Comparison of ENCODE assay signal across 16 cellular contexts in the genomic region with DNA sequence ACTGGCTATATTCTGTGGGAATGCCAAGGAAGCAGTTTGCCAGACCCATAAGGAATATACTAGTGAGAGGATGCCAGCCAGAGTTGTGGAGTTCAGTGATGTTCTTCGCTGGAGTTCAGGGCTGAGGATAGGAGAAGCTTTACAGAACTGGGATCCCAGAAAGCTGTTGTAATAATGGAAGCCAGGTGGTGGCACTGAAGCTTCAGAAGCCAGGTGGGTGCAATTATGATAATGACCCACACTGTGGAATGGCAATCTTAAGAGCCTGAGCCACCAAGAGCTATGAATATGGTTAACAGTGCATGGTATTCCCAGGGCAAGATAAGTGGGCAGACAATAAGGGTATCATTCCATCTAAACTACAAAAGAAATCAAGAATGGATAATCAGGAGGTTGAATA. TPM values are rescaled to one million over a fixed set of nuclear protein-coding genes. Genes with fewer than 3 reads are reported as not detected.
A peak's percentile ranks its signal among the peaks of the same experiment; 100 is the strongest.
DNase-seq lines count a peak whose midpoint lies in the region; ATAC-seq, FAIRE-seq and TF ChIP-seq lines count a peak whose summit lies in the region.
"Had no signal": no experiment of that assay in that cellular context is flagged by ENCODE, and none has a peak within 500 bp of the region (broad histone marks: within the 10 kb centered on the region; RNA-seq: fewer than 3 reads in every experiment).

No MANE protein-coding gene starts in this region.

- H3K4me2 ChIP-seq in Karpas-422 (ENCODE audit: low read depth, low read length, poor library complexity, severe bottlenecking) (no peak overlapping the region), keratinocyte (ENCODE audit: control insufficient read depth, extremely low read depth, insufficient read depth, low read depth, low read length) (no peak overlapping the region)
- H3K4me2 ChIP-seq: BLaER1 had no signal

- no peaks in the 10 kb centered on the region for H3K27me3 ChIP-seq in Karpas-422 (ENCODE audit: low read length)
- H3K27me3 ChIP-seq in keratinocyte (ENCODE audit: control insufficient read depth, extremely low read depth, insufficient read depth, low read length), result no peaks in the 10 kb centered on the region
- H3K27me3 ChIP-seq: BLaER1, cardiac muscle cell had no signal

- no peaks in the 10 kb centered on the region for H3K9me2 ChIP-seq in Karpas-422 (replicated peaks; ENCODE audit: insufficient read depth, low read length)

- DNase-seq in Calu3 (peak; percentile 43), Karpas-422 (peak; percentile 47), SW480 (ENCODE audit: low spot score) (peak; percentile 11), keratinocyte (ENCODE audit: low read depth, low spot score) (no peak), mesenteric fat pad (ENCODE audit: low spot score) (no peak), NCI-H2029 (lab: John Stamatoyannopoulos, UW) (no peak)
- no peak for DNase-seq in activated CD4-positive, alpha-beta T cell treated with anti-CD3 and anti-CD28 coated beads for 4 hours
- DNase-seq: activated CD4-positive, alpha-beta T cell treated with anti-CD3 and anti-CD28 coated beads, Interleukin-2, amount 50 U/mL, for 4 hours; activated effector memory CD4-positive, alpha-beta T cell treated with anti-CD3 and anti-CD28 coated beads, Interleukin-2, amount 50 U/mL, for 16 hours; NCI-H1048; OCI-M1; T-helper 1 cell had no signal

- H3K4me1 Mint-ChIP-seq in Calu3 (ENCODE audit: low read depth, unreplicated experiment), result no peaks in the 10 kb centered on the region

- no peaks in the 10 kb centered on the region for H4K20me1 ChIP-seq in Karpas-422 (ENCODE audit: insufficient read depth, low read depth, low read length)
- H4K20me1 ChIP-seq in keratinocyte (ENCODE audit: control insufficient read depth, extremely low read depth, insufficient read depth, low read length), result no peaks in the 10 kb centered on the region
- H4K20me1 ChIP-seq: BLaER1 had no signal

- H3K4me3 ChIP-seq in Karpas-422 (ENCODE audit: low read length), result no peak overlapping the region
- no peak overlapping the region for H3K4me3 ChIP-seq in keratinocyte (ENCODE audit: control insufficient read depth in 2 of 3, extremely low read depth in 1 of 3, insufficient read depth in 2 of 3, low read depth in 1 of 3, low read length in 3 of 3)
- H3K4me3 ChIP-seq: BLaER1, cardiac muscle cell had no signal

- no peak overlapping the region for H3K27ac ChIP-seq in Karpas-422 (ENCODE audit: low read length)
- no peak overlapping the region for H3K27ac ChIP-seq in keratinocyte (ENCODE audit: control insufficient read depth, insufficient read depth, low read length)
- H3K27ac ChIP-seq: BLaER1, cardiac muscle cell had no signal

- no peak overlapping the region for H3K4me3 Mint-ChIP-seq in Calu3 (ENCODE audit: low read depth, unreplicated experiment)

- FAIRE-seq in keratinocyte (lab: Jason Lieb, UNC), result no peak
- FAIRE-seq: G401.6 had no signal

- CTCF ChIA-PET in Calu3 (lab: Charles Lee), result interaction anchor here (0.6 to 1.5 kb wide), 5 partner anchors 9 to 133 kb away, joined by 3 to 38 read pairs (median 4); no protein-coding TSS in a partner anchor

- no TSS peak for BruUV-seq in Calu3 (replicated peaks; lab: Mats Ljungman, UMichigan)

- no peak overlapping the region for H3K27ac Mint-ChIP-seq in Calu3 (ENCODE audit: unreplicated experiment)

- dilution Hi-C loops in keratinocyte (cut with MboI; ENCODE audit: extremely low pct_ligation_motif_present, low sequenced_read_pairs), result no loop called here

- H3K9ac ChIP-seq in Karpas-422 (ENCODE audit: low read length) (no peak overlapping the region), keratinocyte (ENCODE audit: control insufficient read depth, extremely low read depth, insufficient read depth, low read length) (no peak overlapping the region)
- H3K9ac ChIP-seq: BLaER1 had no signal

- H3K9me3 Mint-ChIP-seq in Calu3 (ENCODE audit: low read depth, unreplicated experiment), result no peaks in the 10 kb centered on the region

- H3K9me3 ChIP-seq in Karpas-422 (ENCODE audit: low read length) (no peaks in the 10 kb centered on the region), keratinocyte (ENCODE audit: control insufficient read depth, low read depth, low read length) (no peaks in the 10 kb centered on the region)
- H3K9me3 ChIP-seq: BLaER1 had no signal

- H3K9me1 ChIP-seq in keratinocyte (ENCODE audit: control insufficient read depth, extremely low read depth, insufficient read depth, low read length), result no peaks in the 10 kb centered on the region

- TF ChIP-seq CTCF in Calu3 (IDR thresholded peaks at IDR 0.05; ENCODE audit: unreplicated experiment) (peak; percentile 31), keratinocyte (optimal IDR thresholded peaks at IDR 0.05 in 1 of 3, IDR thresholded peaks at IDR 0.05 in 1 of 3, conservative IDR thresholded peaks at IDR 0.05 in 1 of 3; ENCODE audit: extremely low read depth in 1 of 3, insufficient read depth in 2 of 3, low read length in 3 of 3) (peak; percentile 18 to 44 (median 33))

- H3K36me3 Mint-ChIP-seq in Calu3 (ENCODE audit: insufficient read depth, unreplicated experiment), result no peaks in the 10 kb centered on the region

- no peaks in the 10 kb centered on the region for H3K36me3 ChIP-seq in Karpas-422 (ENCODE audit: insufficient read depth, low read length)
- no peaks in the 10 kb centered on the region for H3K36me3 ChIP-seq in keratinocyte (ENCODE audit: control insufficient read depth in 2 of 2, extremely low read depth in 1 of 2, insufficient read depth in 2 of 2, low read length in 2 of 2)
- H3K36me3 ChIP-seq: BLaER1, cardiac muscle cell had no signal

- H3K4me1 ChIP-seq in Karpas-422 (ENCODE audit: low read length) (no peaks in the 10 kb centered on the region), keratinocyte (ENCODE audit: control insufficient read depth, extremely low read depth, insufficient read depth, low read length) (no peaks in the 10 kb centered on the region)
- H3K4me1 ChIP-seq: BLaER1 had no signal

- intact Hi-C loops in Calu3 (cut with micrococcal nuclease; ENCODE audit: unreplicated experiment), result loop anchor here (1.0 to 10.0 kb wide), 3 partner anchors 88 to 482 kb away; no protein-coding TSS in a partner anchor

- H3K79me2 ChIP-seq in Karpas-422 (ENCODE audit: low read length) (no peaks in the 10 kb centered on the region), keratinocyte (ENCODE audit: control insufficient read depth, insufficient read depth, low read length) (no peaks in the 10 kb centered on the region)

- ATAC-seq in GM19328 (IDR thresholded peaks at IDR 0.05; ENCODE audit: unreplicated experiment), result no peak

- no peak overlapping the region for H2AFZ ChIP-seq in Karpas-422 (ENCODE audit: low read length)
- H2AFZ ChIP-seq in keratinocyte (ENCODE audit: control insufficient read depth, low read length), result no peak overlapping the region

- H3K27me3 Mint-ChIP-seq in Calu3 (ENCODE audit: unreplicated experiment), result peaks cover 36% of the 10 kb centered on the region

RNA-seq across cellular contexts. Expression of a gene that starts 25.1 kb away (rescaled TPM):
- total RNA-seq in Calu3 (2022), result 7.6 and 7.7 TPM in 2 replicates
- total RNA-seq in Karpas-422 (2014; rRNA removed; shearing (Covaris generic); ENCODE audit: low replicate concordance), result 1.1 TPM in 1 of 2 replicates, not detected in the other
- 0.22 to 0.34 TPM (median 0.22 TPM) in 3 replicates for polyA plus RNA-seq in keratinocyte
- polyA plus RNA-seq in keratinocyte (2011; ENCODE audit: low read depth), result 0.26 TPM
- 0.10 and 0.36 TPM in 2 replicates for polyA plus RNA-seq in keratinocyte (2011; cell fraction: cytosol; rRNA removed)
- 0.48 and 0.76 TPM in 2 replicates for polyA plus RNA-seq in keratinocyte (2011; cell fraction: nucleus; rRNA removed)
- 0.11 and 0.17 TPM in 2 replicates for polyA plus RNA-seq in keratinocyte (2012; ENCODE audit: low replicate concordance)
- 0.23 to 1.6 TPM (median 0.46 TPM) in 3 replicates for polyA minus RNA-seq in keratinocyte
- polyA minus RNA-seq in keratinocyte (2011; cell fraction: cytosol; rRNA and poly(A)+ RNA removed), result not detected
- 0.53 and 1.1 TPM in 2 replicates for polyA minus RNA-seq in keratinocyte (2011; cell fraction: nucleus; rRNA and poly(A)+ RNA removed)
- total RNA-seq in mesenteric fat pad, result 32.1 TPM

Comparison
In these comparisons a context has a peak if more than half of its experiments do, and no peak if none do; other contexts are left out.
1. DNase-seq: peak in Calu3 (single experiment), Karpas-422 (single experiment) and SW480 (single experiment); none in keratinocyte (single experiment), mesenteric fat pad (single experiment), NCI-H2029 (single experiment) and activated CD4-positive, alpha-beta T cell treated with anti-CD3 and anti-CD28 coated beads for 4 hours (0 of 2).